Comparison of ENCODE assay signal across 27 cellular contexts in genomic region chr15:26157081-26157480, GRCh38.
DNase-seq lines count a peak whose midpoint lies in the region; ATAC-seq, FAIRE-seq and TF ChIP-seq lines count a peak whose summit lies in the region.
"Had no signal": no experiment of that assay in that cellular context is flagged by ENCODE, and none has a peak within 500 bp of the region (broad histone marks: within the 10 kb centered on the region; RNA-seq: fewer than 3 reads in every experiment).

No MANE protein-coding gene starts in this region.

- no peaks in the 10 kb centered on the region for H3K79me2 ChIP-seq in H9 (ENCODE audit: insufficient read depth, low read length)

- H3K9me3 ChIP-seq in H9 (ENCODE audit: control insufficient read depth, low read depth, low read length) (no peaks in the 10 kb centered on the region), pancreas (no peaks in the 10 kb centered on the region), small intestine (ENCODE audit: control insufficient read depth, low read depth) (peaks cover 2% of the 10 kb centered on the region)

- no peak overlapping the region for H4K91ac ChIP-seq in H9 (ENCODE audit: insufficient read length, low read depth, low read length)

- no peaks in the 10 kb centered on the region for H4K20me1 ChIP-seq in H9 (ENCODE audit: control insufficient read depth, insufficient read depth, insufficient read length)

- H2BK12ac ChIP-seq in H9 (ENCODE audit: insufficient read length, low read depth, low read length), result no peak overlapping the region

- no peak overlapping the region for H3K23ac ChIP-seq in H9 (ENCODE audit: insufficient read length, low read depth, low read length)

- DNase-seq in H9 (no peak), NCI-H2081 treated with DMSO at 0.1 percent for 48 hours (lab: John Stamatoyannopoulos, UW) (peak; percentile 81), cerebellar cortex (ENCODE audit: low spot score) (peak; percentile 56), pancreas (peak in 1 of 6 donors; percentile 9), small intestine (no peak)
- DNase-seq: activated B cell treated with CpG ODN at 0.5 μM for 24 hours; activated CD8-positive, alpha-beta T cell treated with anti-CD3 and anti-CD28 coated beads for 36 hours; activated naive CD4-positive, alpha-beta T cell treated with Interleukin-2 at 50 U/mL for 16 hours; activated T-cell treated with anti-CD3 and anti-CD28 coated beads, Interleukin-2, amount 50 U/mL, for 1 hour; amniotic stem cell; CD8-positive, alpha-beta T cell; DND-41; effector CD4-positive, alpha-beta T cell; glutamatergic neuron; Karpas-422; left cardiac atrium; mesendoderm; naive thymus-derived CD4-positive, alpha-beta T cell; NCI-H1048; NCI-H226; stimulated activated CD4-positive, alpha-beta T cell treated with anti-CD3 and anti-CD28 coated beads, Interleukin-2, amount 100 ng/mL, for 24 hours; stimulated activated naive B cell treated with anti-CD40 and anti-IgM and Interleukin-4, amounts not matched to agents 10 μg/mL and 1 μg/mL and 100 μg/mL, for 72 hours had no signal

- H3K18ac ChIP-seq in H9 (ENCODE audit: insufficient read length, low read depth, low read length), result no peak overlapping the region

- H3K27me3 ChIP-seq in H9 (ENCODE audit: insufficient read depth, low read length) (no peaks in the 10 kb centered on the region), pancreas (no peaks in the 10 kb centered on the region), small intestine (ENCODE audit: control insufficient read depth in 2 of 2, insufficient read depth in 2 of 2, low read length in 2 of 2) (no peaks in the 10 kb centered on the region)

- no CpG with 5 or more reads among the region's 7 CpGs for WGBS in H9 (ENCODE audit: extremely low coverage, insufficient read length, low lambda C conversion rate)
- WGBS in pancreas, 2 donors, result 30 to 34% methylated on average over 7 of the region's 7 CpGs
- 70 to 74% (median 73%) methylated on average over 7 of the region's 7 CpGs for WGBS in small intestine, 3 donors

- no peaks in the 10 kb centered on the region for H3K27me3 Mint-ChIP-seq in H9 (ENCODE audit: low read depth)
- H3K27me3 Mint-ChIP-seq: central memory CD8-positive, alpha-beta T cell; stimulated activated naive B cell treated with anti-CD40 and anti-IgM and Interleukin-4, amounts not matched to agents 10 μg/mL and 1 μg/mL and 100 μg/mL, for 72 hours had no signal

- H3K4me3 Mint-ChIP-seq in H9, result no peak overlapping the region
- H3K4me3 Mint-ChIP-seq: activated B cell treated with CpG ODN at 0.5 μM for 24 hours; activated CD8-positive, alpha-beta T cell treated with anti-CD3 and anti-CD28 coated beads for 36 hours; CD8-positive, alpha-beta T cell; central memory CD8-positive, alpha-beta T cell; naive thymus-derived CD4-positive, alpha-beta T cell; stimulated activated naive B cell treated with anti-CD40 and anti-IgM and Interleukin-4, amounts not matched to agents 10 μg/mL and 1 μg/mL and 100 μg/mL, for 72 hours had no signal

- H3K27ac ChIP-seq in H9 (ENCODE audit: insufficient read length, low read depth, low read length) (no peak overlapping the region), pancreas (no peak overlapping the region), small intestine (ENCODE audit: low read depth in 1 of 2, low read length in 1 of 2) (no peak overlapping the region)
- H3K27ac ChIP-seq: SK-N-MC had no signal

- ATAC-seq in pancreas, result peak; percentile 71 to 81 (median 80)
- no peak for ATAC-seq in GM21619 (IDR thresholded peaks at IDR 0.05; ENCODE audit: unreplicated experiment)
- no peak for ATAC-seq in GM18907 (IDR thresholded peaks at IDR 0.05; ENCODE audit: unreplicated experiment)
- ATAC-seq: activated CD8-positive, alpha-beta T cell treated with anti-CD3 and anti-CD28 coated beads for 36 hours; CD8-positive, alpha-beta T cell; naive thymus-derived CD4-positive, alpha-beta T cell; stimulated activated naive B cell treated with anti-CD40 and anti-IgM and Interleukin-4, amounts not matched to agents 10 μg/mL and 1 μg/mL and 100 μg/mL, for 72 hours had no signal

- H3K4me2 ChIP-seq in H9 (ENCODE audit: insufficient read depth, insufficient read length, low read length), result no peak overlapping the region

- no peak overlapping the region for H3K56ac ChIP-seq in H9 (ENCODE audit: insufficient read length, low read depth, low read length)

- H2BK5ac ChIP-seq in H9 (ENCODE audit: insufficient read length, low read length), result no peak overlapping the region

- H4K5ac ChIP-seq in H9 (ENCODE audit: insufficient read length, low read depth, low read length), result no peak overlapping the region

- peaks cover 0 to 10% (median 7%) of the 10 kb centered on the region in 3 experiments; a peak in 6 of 7 replicates for H3K36me3 Mint-ChIP-seq in H9 (ENCODE audit: insufficient read depth in 1 of 3, low read depth in 3 of 3)
- H3K36me3 Mint-ChIP-seq: CD8-positive, alpha-beta T cell had no signal

- H2BK20ac ChIP-seq in H9 (ENCODE audit: low read depth, low read length, poor library complexity, severe bottlenecking), result peak overlapping the region; percentile 60

- H3K4me1 ChIP-seq in H9 (ENCODE audit: insufficient read depth, low read length) (no peaks in the 10 kb centered on the region), pancreas (no peaks in the 10 kb centered on the region), small intestine (ENCODE audit: control insufficient read depth in 2 of 2, insufficient read depth in 1 of 2, low read depth in 1 of 2, low read length in 1 of 2) (no peaks in the 10 kb centered on the region)

- no peaks in the 10 kb centered on the region for H3K79me1 ChIP-seq in H9 (ENCODE audit: insufficient read depth, low read depth, low read length, poor library complexity, severe bottlenecking)

- H3K36me3 ChIP-seq in pancreas, result no peaks in the 10 kb centered on the region
- no peaks in the 10 kb centered on the region for H3K36me3 ChIP-seq in small intestine (ENCODE audit: control insufficient read depth in 2 of 2, insufficient read depth in 2 of 2, low read length in 2 of 2)

- no peaks in the 10 kb centered on the region for H3K23me2 ChIP-seq in H9 (ENCODE audit: insufficient read length, low read depth, low read length, poor library complexity, severe bottlenecking)

- H4K8ac ChIP-seq in H9 (replicated peaks; ENCODE audit: insufficient read length, low read depth, low read length), result no peak overlapping the region

- TF ChIP-seq CTCF in H9 (conservative IDR thresholded peaks at IDR 0.05), result no peak
- TF ChIP-seq CTCF in pancreas (IDR thresholded peaks at IDR 0.05), result no peak

- intact Hi-C loops in pancreas (cut with DNase I), result no loop called here

- H3K9ac ChIP-seq in H9 (ENCODE audit: extremely low read depth, insufficient read length, low read length), result no peak overlapping the region

- H3T11ph ChIP-seq in H9 (ENCODE audit: low read length), result no peak overlapping the region

- no peak overlapping the region for H3K14ac ChIP-seq in H9 (ENCODE audit: insufficient read depth, low read length)

- no peaks in the 10 kb centered on the region for H3K4me1 Mint-ChIP-seq in H9
- H3K4me1 Mint-ChIP-seq: activated B cell treated with CpG ODN at 0.5 μM for 24 hours; central memory CD8-positive, alpha-beta T cell; naive thymus-derived CD4-positive, alpha-beta T cell; stimulated activated naive B cell treated with anti-CD40 and anti-IgM and Interleukin-4, amounts not matched to agents 10 μg/mL and 1 μg/mL and 100 μg/mL, for 72 hours had no signal

- no peak overlapping the region for H2BK120ac ChIP-seq in H9 (ENCODE audit: low read depth, low read length, poor library complexity, severe bottlenecking)

- FAIRE-seq in pancreas (lab: Jason Lieb, UNC) (no peak), small intestine (lab: Jason Lieb, UNC) (no peak)
- FAIRE-seq: RCC 7860 had no signal

- H3K9me3 Mint-ChIP-seq in H9, result peaks cover 5 to 16% of the 10 kb centered on the region in 2 experiments; a peak in 4 of 5 replicates

- H3K4me3 ChIP-seq in pancreas (no peak overlapping the region), small intestine (ENCODE audit: low read depth in 1 of 2, low read length in 2 of 2) (no peak overlapping the region)
- H3K4me3 ChIP-seq: SK-N-MC had no signal

- H2BK15ac ChIP-seq in H9 (ENCODE audit: low read depth, low read length), result no peak overlapping the region

- no peak overlapping the region for H2AK5ac ChIP-seq in H9 (ENCODE audit: insufficient read length, low read length)

- no peak overlapping the region for H3K4ac ChIP-seq in H9 (ENCODE audit: low read depth, low read length)

- H2AFZ ChIP-seq in H9 (ENCODE audit: low read length), result no peak overlapping the region

- H3K27ac Mint-ChIP-seq in H9, result no peak overlapping the region
- H3K27ac Mint-ChIP-seq: activated B cell treated with CpG ODN at 0.5 μM for 24 hours; activated CD8-positive, alpha-beta T cell treated with anti-CD3 and anti-CD28 coated beads for 36 hours; CD8-positive, alpha-beta T cell; naive thymus-derived CD4-positive, alpha-beta T cell; stimulated activated naive B cell treated with anti-CD40 and anti-IgM and Interleukin-4, amounts not matched to agents 10 μg/mL and 1 μg/mL and 100 μg/mL, for 72 hours had no signal

Comparison
In these comparisons a context has a peak if more than half of its experiments do, and no peak if none do; other contexts are left out.
1. DNase-seq: peak in NCI-H2081 treated with DMSO at 0.1 percent for 48 hours (single experiment) and cerebellar cortex (single experiment); none in H9 (single experiment) and small intestine (single experiment).
2. ATAC-seq: peak in pancreas (4 of 4); none in GM21619 (single experiment) and GM18907 (single experiment).